In the genomic region with DNA sequence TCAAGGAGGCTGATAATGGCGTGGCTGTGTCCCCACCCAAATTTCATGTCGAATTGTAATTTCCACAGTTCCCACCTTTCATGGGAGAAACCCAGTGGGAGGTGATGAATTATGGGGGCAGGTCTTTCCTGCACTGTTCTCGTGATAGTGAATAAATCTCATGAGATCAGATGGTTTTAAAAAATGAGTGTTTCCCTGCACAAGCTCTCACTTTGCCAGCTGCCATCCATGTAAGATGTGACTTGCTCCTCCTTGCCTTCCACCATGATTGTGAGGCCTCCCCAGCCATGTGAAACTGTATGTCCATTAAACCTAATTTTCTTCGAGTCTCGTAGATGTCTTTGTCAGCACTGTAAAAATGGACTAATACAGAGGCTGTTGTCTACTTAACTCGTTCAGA, we compare ENCODE assay signal across 33 cellular contexts.
"Had no signal": no experiment of that assay in that cellular context is flagged by ENCODE, and none has a peak within 500 bp of the region (broad histone marks: within the 10 kb centered on the region; RNA-seq: fewer than 3 reads in every experiment).

No MANE protein-coding gene starts in this region.

- H3K4me1 ChIP-seq: body of pancreas, breast epithelium had no signal

- H3K36me3 ChIP-seq: adrenal gland, ascending aorta, brain microvascular endothelial cell, breast epithelium, cardiac muscle cell had no signal

- ATAC-seq: activated naive CD4-positive, alpha-beta T cell treated with anti-CD3 and anti-CD28 coated beads, Interleukin-2, amount 50 U/mL, for 72 hours; activated naive CD8-positive, alpha-beta T cell treated with anti-CD3 and anti-CD28 coated beads, Interleukin-2, amount 50 U/mL, for 24 hours; activated T-cell treated with anti-CD3 and anti-CD28 coated beads, Interleukin-2, amount 50 U/mL, for 4 hours; activated T-cell treated with anti-CD3 and anti-CD28 coated beads, Interleukin-2, amount 50 U/mL, for 72 hours; activated T-helper 17 cell treated with anti-CD3 and anti-CD28 coated beads, Interleukin-2, amount 50 U/mL, for 72 hours; body of pancreas had no signal

- DNase-seq: activated effector memory CD4-positive, alpha-beta T cell treated with anti-CD3 and anti-CD28 coated beads, Interleukin-2, amount 50 U/mL, for 16 hours; activated effector memory CD4-positive, alpha-beta T cell treated with Interleukin-2 at 50 U/mL for 16 hours; activated gamma-delta T cell; activated gamma-delta T cell treated with Interleukin-2 at 50 U/mL for 16 hours; activated naive CD4-positive, alpha-beta T cell; activated naive CD4-positive, alpha-beta T cell treated with anti-CD3 and anti-CD28 coated beads for 36 hours; activated naive CD4-positive, alpha-beta T cell treated with anti-CD3 and anti-CD28 coated beads, Interleukin-2, amount 10 ng/mL, durations not matched to agents 7 days and 5 days; activated naive CD4-positive, alpha-beta T cell treated with Interleukin-2 at 50 U/mL for 16 hours; activated naive CD8-positive, alpha-beta T cell treated with anti-CD3 and anti-CD28 coated beads for 36 hours; activated naive CD8-positive, alpha-beta T cell treated with anti-CD3 and anti-CD28 coated beads, Interleukin-2, amount 10 ng/mL, durations not matched to agents 7 days and 5 days; activated naive CD8-positive, alpha-beta T cell treated with anti-CD3 and anti-CD28 coated beads, Interleukin-2, amount 50 U/mL, for 24 hours; activated T-cell treated with anti-CD3 and anti-CD28 coated beads, Interleukin-2, amount 50 U/mL, for 1 hour; activated T-cell treated with anti-CD3 and anti-CD28 coated beads, Interleukin-2, amount 50 U/mL, for 24 hours; activated T-cell treated with anti-CD3 and anti-CD28 coated beads, Interleukin-2, amount 50 U/mL, for 4 hours; activated T-cell treated with anti-CD3 and anti-CD28 coated beads, Interleukin-2, amount 50 U/mL, for 48 hours; activated T-cell treated with anti-CD3 and anti-CD28 coated beads, Interleukin-2, amount 50 U/mL, for 72 hours; adrenal gland; amniotic stem cell; amygdala; anterior cingulate cortex; aorta; body of pancreas; brain microvascular endothelial cell; caudate nucleus; central memory CD4-positive, alpha-beta T cell; cerebellar nuclear complex had no signal

- H3K4me3 ChIP-seq: adrenal gland, ascending aorta, body of pancreas, breast epithelium, cardiac muscle cell had no signal

- FAIRE-seq: astrocyte, bronchial epithelial cell had no signal

- H3K27ac ChIP-seq: adrenal gland, ascending aorta, body of pancreas, brain microvascular endothelial cell, breast epithelium, cardiac muscle cell had no signal

- H3K9me3 ChIP-seq: adrenal gland, ascending aorta, body of pancreas, breast epithelium had no signal

- H3K27me3 ChIP-seq: adrenal gland, ascending aorta, body of pancreas, brain microvascular endothelial cell, breast epithelium, cardiac muscle cell had no signal
